In the genomic region with DNA sequence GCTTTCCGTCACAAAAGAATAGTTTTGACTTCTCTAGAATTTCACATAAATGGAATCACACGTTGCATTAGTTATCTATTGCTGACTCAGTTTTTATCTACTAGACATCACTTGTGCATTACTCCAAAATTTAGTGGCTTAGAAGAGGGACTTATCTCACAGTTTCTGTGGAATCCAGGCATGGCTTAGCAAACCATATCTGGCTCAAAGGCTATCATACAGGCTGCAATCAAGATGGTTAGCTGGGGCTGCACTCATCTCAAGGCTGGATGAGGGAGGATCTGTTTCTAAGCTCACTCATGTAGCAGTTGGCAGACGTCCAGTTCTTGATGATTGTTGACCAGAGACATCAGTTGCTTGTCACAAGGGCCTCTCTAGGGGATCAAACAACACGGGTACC, we compare ENCODE assay signal across 22 cellular contexts. TPM values are rescaled to one million over a fixed set of nuclear protein-coding genes. Genes with fewer than 3 reads are reported as not detected.
DNase-seq lines count a peak whose midpoint lies in the region; ATAC-seq and TF ChIP-seq lines count a peak whose summit lies in the region.
"Had no signal": no experiment of that assay in that cellular context is flagged by ENCODE, and none has a peak within 500 bp of the region (broad histone marks: within the 10 kb centered on the region; RNA-seq: fewer than 3 reads in every experiment).

No MANE protein-coding gene starts in this region.

- no peaks in the 10 kb centered on the region for H3K9me3 ChIP-seq in hepatocyte (ENCODE audit: low read depth)
- H3K9me3 ChIP-seq: body of pancreas, Caco-2 had no signal

- H2AFZ ChIP-seq in hepatocyte = no peak overlapping the region
- H2AFZ ChIP-seq: parathyroid adenoma had no signal

- H3K36me3 ChIP-seq in hepatocyte (replicated peaks; ENCODE audit: insufficient read depth, low read depth) = no peaks in the 10 kb centered on the region
- H3K36me3 ChIP-seq: upper lobe of left lung had no signal

- WGBS in hepatocyte (ENCODE audit: low lambda C conversion rate, missing lambda C conversion rate) = 46% methylated on average over 4 of the region's 4 CpGs

- H3K9me2 ChIP-seq in hepatocyte (replicated peaks; ENCODE audit: insufficient read depth) = no peaks in the 10 kb centered on the region

- peaks cover 5% of the 10 kb centered on the region for H3K27me3 ChIP-seq in hepatocyte
- H3K27me3 ChIP-seq: body of pancreas, upper lobe of left lung had no signal

- DNase-seq in COR-L47 (lab: John Stamatoyannopoulos, UW) (peak; percentile 89), NCI-H1105 (lab: John Stamatoyannopoulos, UW) (peak; percentile 85), NCI-H748 (lab: John Stamatoyannopoulos, UW; ENCODE audit: unreplicated experiment) (peak; percentile 58), hepatocyte (ENCODE audit: low spot score) (peak; percentile 50), NOMO-1 treated with dmso at 0.1 percent for 144 hours (lab: John Stamatoyannopoulos, UW; ENCODE audit: unreplicated experiment) (no peak)
- DNase-seq: activated naive CD8-positive, alpha-beta T cell treated with anti-CD3 and anti-CD28 coated beads, Interleukin-2, amount 10 ng/mL, durations not matched to agents 7 days and 5 days; body of pancreas; Caco-2; cortex of kidney; H7; hippocampal formation; kidney; naive thymus-derived CD8-positive, alpha-beta T cell; NCI-H1694; RPMI8226; stimulated activated CD4-positive, alpha-beta T cell treated with anti-CD3 and anti-CD28 coated beads, Interleukin-2, amount 100 ng/mL, for 24 hours; T1000; upper lobe of left lung had no signal

- H4K20me1 ChIP-seq in hepatocyte (ENCODE audit: insufficient read depth, poor library complexity, severe bottlenecking) = no peaks in the 10 kb centered on the region

- TF ChIP-seq CTCF in hepatocyte (IDR thresholded peaks at IDR 0.05; ENCODE audit: poor library complexity) = no peak

- H3K27ac ChIP-seq in hepatocyte = peak overlapping the region; percentile 18
- H3K27ac ChIP-seq: body of pancreas, parathyroid adenoma, upper lobe of left lung had no signal

- no peak overlapping the region for H3K4me2 ChIP-seq in hepatocyte

- no peaks in the 10 kb centered on the region for H3K4me1 ChIP-seq in hepatocyte (ENCODE audit: insufficient read depth)
- H3K4me1 ChIP-seq: body of pancreas, Caco-2, parathyroid adenoma, upper lobe of left lung had no signal

- no peaks in the 10 kb centered on the region for H3K79me2 ChIP-seq in hepatocyte
- H3K79me2 ChIP-seq: parathyroid adenoma had no signal

- H3K4me3 ChIP-seq in hepatocyte = no peak overlapping the region
- H3K4me3 ChIP-seq: body of pancreas, upper lobe of left lung had no signal

- ATAC-seq in GM19035 (IDR thresholded peaks at IDR 0.05; ENCODE audit: unreplicated experiment) = no peak
- ATAC-seq in HG03135 (IDR thresholded peaks at IDR 0.05; ENCODE audit: unreplicated experiment) = no peak
- ATAC-seq: activated T-helper 17 cell treated with anti-CD3 and anti-CD28 coated beads, Interleukin-2, amount 50 U/mL, for 72 hours; body of pancreas; naive thymus-derived CD8-positive, alpha-beta T cell had no signal

RNA-seq across cellular contexts. Expression of a gene that starts 6.6 kb away (rescaled TPM):
- 29.3 and 39.7 TPM in 2 replicates for total RNA-seq in hepatocyte
- polyA plus RNA-seq in hepatocyte = 13.9 and 17.1 TPM in 2 replicates
- total RNA-seq: activated naive CD8-positive, alpha-beta T cell treated with anti-CD3 and anti-CD28 coated beads, Interleukin-2, amount 10 ng/mL, durations not matched to agents 7 days and 5 days; activated T-helper 17 cell treated with anti-CD3 and anti-CD28 coated beads, Interleukin-2, amount 50 U/mL, for 72 hours; kidney; naive thymus-derived CD8-positive, alpha-beta T cell had no signal
- polyA plus RNA-seq: naive thymus-derived CD8-positive, alpha-beta T cell had no signal

RNA-seq across cellular contexts. Expression of a gene that starts 53.0 kb away (rescaled TPM):
- total RNA-seq in hepatocyte = 49.2 and 59.6 TPM in 2 replicates
- polyA plus RNA-seq in hepatocyte = 24.3 and 28.7 TPM in 2 replicates
- total RNA-seq: activated naive CD8-positive, alpha-beta T cell treated with anti-CD3 and anti-CD28 coated beads, Interleukin-2, amount 10 ng/mL, durations not matched to agents 7 days and 5 days; activated T-helper 17 cell treated with anti-CD3 and anti-CD28 coated beads, Interleukin-2, amount 50 U/mL, for 72 hours; naive thymus-derived CD8-positive, alpha-beta T cell had no signal
- polyA plus RNA-seq: naive thymus-derived CD8-positive, alpha-beta T cell had no signal
